8 cellular contexts compared by ENCODE assay signal in the genomic region with DNA sequence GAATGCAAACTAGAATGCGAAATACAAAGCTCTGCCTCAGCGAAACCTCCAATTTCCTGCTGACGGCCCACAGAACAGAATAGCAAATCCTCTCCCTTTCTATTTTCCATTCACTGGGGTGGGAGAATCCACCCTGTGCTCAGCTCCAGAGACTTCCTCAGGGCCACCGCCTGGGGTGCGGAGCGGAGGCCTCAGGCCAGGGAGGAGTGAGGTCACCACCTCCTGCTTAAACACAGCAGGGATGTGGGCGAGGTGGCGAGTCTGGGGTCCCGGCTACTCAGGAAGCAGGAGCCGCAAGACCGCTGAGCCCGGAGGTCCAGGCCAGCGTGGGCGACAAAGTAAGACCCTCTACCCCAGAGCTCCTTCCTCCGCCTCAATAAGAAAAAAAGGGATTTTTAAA. TPM values are rescaled to one million over a fixed set of nuclear protein-coding genes. Genes with fewer than 3 reads are reported as not detected.
DNase-seq lines count a peak whose midpoint lies in the region; ATAC-seq and TF ChIP-seq lines count a peak whose summit lies in the region.

No MANE protein-coding gene starts in this region.

- H3K9me3 ChIP-seq in Caco-2 = peaks cover 12% of the 10 kb centered on the region
- H3K9me3 ChIP-seq in SJSA1 (replicated peaks) = 0 out of 2 replicates have a peak, but pooled peaks cover 5% of the 10 kb centered on the region
- H3K9me3 ChIP-seq in parathyroid adenoma (ENCODE audit: control insufficient read depth, low read length) = no peaks in the 10 kb centered on the region

- H3K4me1 Mint-ChIP-seq in Caco-2 (ENCODE audit: low read depth, unreplicated experiment) = no peaks in the 10 kb centered on the region

- intact Hi-C loops in Caco-2 (cut with micrococcal nuclease; ENCODE audit: unreplicated experiment) = no loop called here

- no peak for DNase-seq in Caco-2
- no peak for DNase-seq in SJSA1 (ENCODE audit: low read depth in 1 of 2, low spot score in 2 of 2)
- peak; percentile 15 for DNase-seq in fibroblast of mammary gland (ENCODE audit: low read depth)
- no peak for DNase-seq in NCI-H2227 (lab: John Stamatoyannopoulos, UW; ENCODE audit: unreplicated experiment)

- H3K4me3 ChIP-seq in Caco-2 (ENCODE audit: low read depth, low read length) (no peak overlapping the region), SJSA1 (peak overlapping the region; percentile 63), fibroblast of mammary gland (ENCODE audit: control insufficient read depth, low read depth, low read length) (peak overlapping the region; percentile 91), parathyroid adenoma (ENCODE audit: low read depth, low read length) (peak overlapping the region; percentile 91)

- peak overlapping the region; percentile 87 for H3K4me3 Mint-ChIP-seq in Caco-2 (ENCODE audit: unreplicated experiment)

- no peak overlapping the region for H3K27ac ChIP-seq in SJSA1
- H3K27ac ChIP-seq in parathyroid adenoma = no peak overlapping the region

- ATAC-seq in GM19324 (IDR thresholded peaks at IDR 0.05; ENCODE audit: low FRiP score, unreplicated experiment) (no peak), GM21529 (IDR thresholded peaks at IDR 0.05; ENCODE audit: unreplicated experiment) (no peak), HG02759 (IDR thresholded peaks at IDR 0.05; ENCODE audit: unreplicated experiment) (no peak)

- H3K9me3 Mint-ChIP-seq in Caco-2 (ENCODE audit: unreplicated experiment) = no peaks in the 10 kb centered on the region

- POLR2A ChIA-PET in Caco-2 (lab: Charles Lee) = interaction anchor here (0.6 kb wide), 1 partner anchor 497 kb away, joined by 3 read pairs; no protein-coding TSS in a partner anchor

- peaks cover 30% of the 10 kb centered on the region for H3K36me3 Mint-ChIP-seq in Caco-2 (ENCODE audit: insufficient read depth, unreplicated experiment)

- no peak overlapping the region for H3K9ac ChIP-seq in parathyroid adenoma

- peaks cover 9% of the 10 kb centered on the region; the same call in 1 of the 2 replicates for H3K4me1 ChIP-seq in Caco-2
- peaks cover 9% of the 10 kb centered on the region; the same call in 1 of the 2 replicates for H3K4me1 ChIP-seq in SJSA1 (replicated peaks)
- H3K4me1 ChIP-seq in parathyroid adenoma = no peaks in the 10 kb centered on the region

- CTCF ChIA-PET in Caco-2 (lab: Charles Lee) = interaction anchor here (0.6 kb wide), 1 partner anchor 100 kb away, joined by 3 read pairs; no protein-coding TSS in a partner anchor

- TF ChIP-seq CTCF in Caco-2 (IDR thresholded peaks at IDR 0.05; ENCODE audit: insufficient read depth in 1 of 2, low read depth in 1 of 2, low read length in 1 of 2, severe bottlenecking in 1 of 2, unreplicated experiment in 1 of 2) = no peak
- TF ChIP-seq CTCF in fibroblast of mammary gland (conservative IDR thresholded peaks at IDR 0.05; ENCODE audit: control insufficient read depth, insufficient read depth, low read depth, low read length) = no peak
- TF ChIP-seq CTCF in parathyroid adenoma (IDR thresholded peaks at IDR 0.05) = no peak

- H3K27me3 ChIP-seq in Caco-2 (replicated peaks; ENCODE audit: control insufficient read depth, insufficient read depth, low read length) = no peaks in the 10 kb centered on the region
- H3K27me3 ChIP-seq in SJSA1 (replicated peaks) = no peaks in the 10 kb centered on the region
- no peaks in the 10 kb centered on the region for H3K27me3 ChIP-seq in parathyroid adenoma (ENCODE audit: control insufficient read depth, insufficient read depth, low read length)

- H3K27ac Mint-ChIP-seq in Caco-2 (ENCODE audit: unreplicated experiment) = peak overlapping the region; percentile 95

- H3K79me2 ChIP-seq in parathyroid adenoma = no peaks in the 10 kb centered on the region

- no peaks in the 10 kb centered on the region for H3K27me3 Mint-ChIP-seq in Caco-2 (ENCODE audit: insufficient read depth, unreplicated experiment)

- no peaks in the 10 kb centered on the region; the same call in 1 of the 2 replicates for H3K36me3 ChIP-seq in Caco-2 (ENCODE audit: control insufficient read depth, insufficient read depth, low read length)
- H3K36me3 ChIP-seq in SJSA1 = peaks cover 8% of the 10 kb centered on the region; the same call in 1 of the 2 replicates
- H3K36me3 ChIP-seq in parathyroid adenoma (ENCODE audit: control insufficient read depth, insufficient read depth, low read length) = no peaks in the 10 kb centered on the region

- BruUV-seq in Caco-2 (replicated peaks; lab: Mats Ljungman, UMichigan) = TSS peak; percentile 45

- peak overlapping the region; percentile 88 for H3K4me2 ChIP-seq in parathyroid adenoma (ENCODE audit: low read length)

- H2AFZ ChIP-seq in parathyroid adenoma = peak overlapping the region; percentile 68

RNA-seq across cellular contexts. Expression of a gene that starts 0.7 kb away (rescaled TPM):
- total RNA-seq in Caco-2 (2022) = 14.7 and 15.5 TPM in 2 replicates
- total RNA-seq in SJSA1 (2014; rRNA removed; shearing (Covaris generic)) = 12.3 and 13.3 TPM in 2 replicates

RNA-seq across cellular contexts. Expression of a gene that starts 25.1 kb away (rescaled TPM):
- 7.3 and 9.0 TPM in 2 replicates for total RNA-seq in Caco-2 (2022)
- 2.4 and 6.9 TPM in 2 replicates for total RNA-seq in SJSA1 (2014; rRNA removed; shearing (Covaris generic))

RNA-seq across cellular contexts. Expression of a gene that starts 40.7 kb away (rescaled TPM):
- total RNA-seq in Caco-2 (2022) = 29.1 and 35.8 TPM in 2 replicates
- 25.5 and 37.5 TPM in 2 replicates for total RNA-seq in SJSA1 (2014; rRNA removed; shearing (Covaris generic))
